8 cellular contexts compared by ENCODE assay signal in genomic region chr3:113695818-113696645, GRCh38. TPM values are rescaled to one million over a fixed set of nuclear protein-coding genes. Genes with fewer than 3 reads are reported as not detected.
DNase-seq lines count a peak whose midpoint lies in the region; ATAC-seq and TF ChIP-seq lines count a peak whose summit lies in the region.

Gene USF3 (minus strand): TSS chr3:113696642. CDS start chr3:113674878, 21,764 bp downstream.

- peaks cover 55% of the 10 kb centered on the region for H3K79me2 ChIP-seq in Karpas-422 (ENCODE audit: low read length)

- H3K27me3 ChIP-seq in Karpas-422 (ENCODE audit: low read length) (no peaks in the 10 kb centered on the region), prostate gland (replicated peaks; ENCODE audit: insufficient read depth) (no peaks in the 10 kb centered on the region)

- peaks cover 10% of the 10 kb centered on the region for H3K36me3 Mint-ChIP-seq in activated naive CD8-positive, alpha-beta T cell treated with anti-CD3 and anti-CD28 coated beads, Interleukin-2, amount 10 ng/mL, durations not matched to agents 7 days and 5 days

- peak within 1 kb of the TSS; percentile 91 for H3K4me2 ChIP-seq in Karpas-422 (ENCODE audit: low read depth, low read length, poor library complexity, severe bottlenecking)

- H3K27ac ChIP-seq in Karpas-422 (ENCODE audit: low read length) (peak within 1 kb of the TSS; percentile 85), prostate gland (peak within 1 kb of the TSS; percentile 100), urinary bladder (ENCODE audit: low read depth) (peak within 1 kb of the TSS; percentile 99)

- H3K9me3 Mint-ChIP-seq in activated naive CD8-positive, alpha-beta T cell treated with anti-CD3 and anti-CD28 coated beads, Interleukin-2, amount 10 ng/mL, durations not matched to agents 7 days and 5 days = no peaks in the 10 kb centered on the region

- peaks cover 17% of the 10 kb centered on the region for H3K4me1 Mint-ChIP-seq in activated naive CD8-positive, alpha-beta T cell treated with anti-CD3 and anti-CD28 coated beads, Interleukin-2, amount 10 ng/mL, durations not matched to agents 7 days and 5 days

- peak; percentile 32 for TF ChIP-seq POLR2A in prostate gland (IDR thresholded peaks at IDR 0.05)

- H4K20me1 ChIP-seq in Karpas-422 (ENCODE audit: insufficient read depth, low read depth, low read length) = no peaks in the 10 kb centered on the region

- peak within 1 kb of the TSS; percentile 100 for H3K4me3 Mint-ChIP-seq in activated naive CD8-positive, alpha-beta T cell treated with anti-CD3 and anti-CD28 coated beads, Interleukin-2, amount 10 ng/mL, durations not matched to agents 7 days and 5 days

- peak within 1 kb of the TSS; percentile 87 for H2AFZ ChIP-seq in Karpas-422 (ENCODE audit: low read length)

- H3K4me1 ChIP-seq in Karpas-422 (ENCODE audit: low read length) (peaks cover 32% of the 10 kb centered on the region), prostate gland (replicated peaks) (no peaks in the 10 kb centered on the region), urinary bladder (ENCODE audit: insufficient read depth) (no peaks in the 10 kb centered on the region)

- under 1% methylated on average over 29 of the region's 75 CpGs for WGBS in prostate gland
- WGBS in urinary bladder = under 1% methylated on average over 71 of the region's 75 CpGs

- peak within 1 kb of the TSS; percentile 80 for H3K4me3 ChIP-seq in Karpas-422 (ENCODE audit: low read length)
- H3K4me3 ChIP-seq in prostate gland = peak within 1 kb of the TSS; percentile 99 to 100
- H3K4me3 ChIP-seq in urinary bladder (ENCODE audit: low read depth, low read length) = peak within 1 kb of the TSS; percentile 99

- POLR2A ChIA-PET in activated naive CD8-positive, alpha-beta T cell treated with anti-CD3 and anti-CD28 coated beads, Interleukin-2, amount 10 ng/mL, durations not matched to agents 7 days and 5 days (lab: Charles Lee) = interaction anchor here (0.6 to 2.7 kb wide), 5 partner anchors 16 to 181 kb away, joined by 3 to 20 read pairs (median 3); partner anchors contain the start of genes ATP6V1A, NAA50 and SPICE1

- peak; percentile 62 for ATAC-seq in GM21825 (IDR thresholded peaks at IDR 0.05; ENCODE audit: unreplicated experiment)
- ATAC-seq in activated naive CD8-positive, alpha-beta T cell treated with anti-CD3 and anti-CD28 coated beads, Interleukin-2, amount 10 ng/mL, durations not matched to agents 7 days and 5 days (ENCODE audit: low read depth) = peak; percentile 74
- ATAC-seq in left cardiac atrium = peak; percentile 89 to 92

- H3K36me3 ChIP-seq in Karpas-422 (ENCODE audit: insufficient read depth, low read length) (no peaks in the 10 kb centered on the region), prostate gland (no peaks in the 10 kb centered on the region), urinary bladder (ENCODE audit: insufficient read depth) (no peaks in the 10 kb centered on the region)

- intact Hi-C loops in left cardiac atrium (cut with DNase I) = loop anchor here in 1 of 2 donors (5.0 kb wide), 1 partner anchor 51 kb away; the partner anchor contains the start of genes ATP6V1A and NAA50
- intact Hi-C loops in prostate gland (cut with DNase I) = loop anchor here (2.0 to 5.0 kb wide), 2 partner anchors 34 to 51 kb away; partner anchors contain the start of genes ATP6V1A and NAA50

- no peak for TF ChIP-seq CTCF in prostate gland (IDR thresholded peaks at IDR 0.05)

- DNase-seq in GM03348 (ENCODE audit: low spot score) (peak; percentile 96), Karpas-422 (peak; percentile 95), SW 1271 (lab: John Stamatoyannopoulos, UW) (peak; percentile 14 to 58), left cardiac atrium (peak; percentile 80), prostate gland (ENCODE audit: low spot score) (peak; percentile 76)
- DNase-seq in activated naive CD8-positive, alpha-beta T cell treated with anti-CD3 and anti-CD28 coated beads, Interleukin-2, amount 10 ng/mL, durations not matched to agents 7 days and 5 days = peak; percentile 87

- H3K27me3 Mint-ChIP-seq in activated naive CD8-positive, alpha-beta T cell treated with anti-CD3 and anti-CD28 coated beads, Interleukin-2, amount 10 ng/mL, durations not matched to agents 7 days and 5 days = no peaks in the 10 kb centered on the region

- H3K27ac Mint-ChIP-seq in activated naive CD8-positive, alpha-beta T cell treated with anti-CD3 and anti-CD28 coated beads, Interleukin-2, amount 10 ng/mL, durations not matched to agents 7 days and 5 days = peak within 1 kb of the TSS; percentile 100

- H3K9me2 ChIP-seq in Karpas-422 (replicated peaks; ENCODE audit: insufficient read depth, low read length) = no peaks in the 10 kb centered on the region

- H3K9me3 ChIP-seq in Karpas-422 (ENCODE audit: low read length) = no peaks in the 10 kb centered on the region
- H3K9me3 ChIP-seq in prostate gland = no peaks in the 10 kb centered on the region

- peak within 1 kb of the TSS; percentile 81 for H3K9ac ChIP-seq in Karpas-422 (ENCODE audit: low read length)

RNA-seq across cellular contexts. Expression of gene USF3, which starts in this region (rescaled TPM):
- 11.9 and 32.2 TPM in 2 replicates for total RNA-seq in Karpas-422 (2014; rRNA removed; shearing (Covaris generic); ENCODE audit: low replicate concordance)
- 10 to 100 TPM; 20.6 to 20.9 TPM for total RNA-seq in activated naive CD8-positive, alpha-beta T cell treated with anti-CD3 and anti-CD28 coated beads, Interleukin-2, amount 10 ng/mL, durations not matched to agents 7 days and 5 days
- total RNA-seq in left cardiac atrium (10 to 100 TPM; 13.0 to 14.5 TPM), prostate gland (10 to 100 TPM; 22.2 to 25.3 TPM), urinary bladder (15.1 TPM)
- polyA plus RNA-seq in urinary bladder = 5.3 TPM

Comparison
In these comparisons a context has a peak if more than half of its experiments do, and no peak if none do; other contexts are left out.
1. Peak in every context shown above with its lines: DNase-seq, ATAC-seq, H3K4me3 ChIP-seq and H3K27ac ChIP-seq.
2. DNase-seq: peak in every context shown above with its lines; median percentile 96 in GM03348; 95 in Karpas-422; 87 in activated naive CD8-positive, alpha-beta T cell treated with anti-CD3 and anti-CD28 coated beads, Interleukin-2, amount 10 ng/mL, durations not matched to agents 7 days and 5 days; 80 in left cardiac atrium; 76 in prostate gland; 36 in SW 1271.